12 cellular contexts compared by ENCODE assay signal in the genomic region with DNA sequence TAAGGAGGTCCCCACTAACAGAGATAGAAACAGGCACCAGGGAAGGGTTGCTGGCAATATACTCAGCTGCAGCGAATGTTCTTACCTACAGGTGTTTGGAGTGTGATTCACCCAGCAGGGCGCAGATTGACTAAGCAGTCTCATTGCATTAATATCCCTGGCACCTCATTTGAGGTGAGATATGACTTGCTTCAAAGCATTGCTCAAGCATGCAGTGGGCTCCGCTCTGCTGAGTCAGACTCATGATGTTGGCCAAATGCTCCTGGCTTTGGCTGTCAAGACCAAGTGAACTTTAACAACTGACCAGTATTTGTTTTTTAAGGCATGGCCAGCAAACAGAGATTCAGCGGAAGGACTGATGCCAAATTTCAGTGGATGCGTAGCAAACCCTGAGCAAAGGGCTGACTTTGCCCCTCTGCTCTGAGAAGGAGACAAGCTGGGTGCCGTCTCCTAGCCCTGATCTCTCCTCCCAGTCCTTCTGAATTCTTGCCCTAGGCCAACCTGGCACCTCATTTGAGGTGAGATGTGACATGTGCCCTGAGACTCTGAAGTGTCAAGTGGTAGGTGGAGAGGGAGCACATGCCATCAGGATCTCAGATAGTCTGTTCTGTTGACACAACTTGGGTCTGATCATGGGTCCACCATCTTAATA.
DNase-seq lines count a peak whose midpoint lies in the region; ATAC-seq and TF ChIP-seq lines count a peak whose summit lies in the region.
"Had no signal": no experiment of that assay in that cellular context is flagged by ENCODE, and none has a peak within 500 bp of the region (broad histone marks: within the 10 kb centered on the region; RNA-seq: fewer than 3 reads in every experiment).

No MANE protein-coding gene starts in this region.

- TF ChIP-seq CTCF in endodermal cell (conservative IDR thresholded peaks at IDR 0.05), result no peak
- TF ChIP-seq CTCF in CD8-positive, alpha-beta T cell (IDR thresholded peaks at IDR 0.05), result no peak
- no peak for TF ChIP-seq CTCF in CD14-positive monocyte (IDR thresholded peaks at IDR 0.05)

- H3K27ac Mint-ChIP-seq in endodermal cell, result no peak overlapping the region
- no peak overlapping the region for H3K27ac Mint-ChIP-seq in stimulated activated naive CD8-positive, alpha-beta T cell treated with anti-CD3 and anti-CD28 coated beads, Interleukin-15, amount 100 ng/mL, for 72 hours
- H3K27ac Mint-ChIP-seq in CD8-positive, alpha-beta T cell, result no peak overlapping the region
- no peak overlapping the region for H3K27ac Mint-ChIP-seq in CD14-positive monocyte
- H3K27ac Mint-ChIP-seq: CD8-positive, alpha-beta memory T cell; T-helper 1 cell treated with Interleukin-12 subunit alpha and Interleukin-12 subunit beta and Interleukin-4 antibody, amounts not matched to agents 30 μg/mL and 1 μg/mL, for 36 hours had no signal

- intact Hi-C loops in CD8-positive, alpha-beta T cell (cut with DNase I, micrococcal nuclease), result no loop called here
- intact Hi-C loops in CD14-positive monocyte (cut with micrococcal nuclease), result no loop called here

- H3K9me3 ChIP-seq in MG63 (peaks cover 14% of the 10 kb centered on the region), endodermal cell (ENCODE audit: control insufficient read depth, low read length) (peaks cover 20% of the 10 kb centered on the region)
- H3K9me3 ChIP-seq in CD8-positive, alpha-beta T cell (ENCODE audit: low read length), result no peaks in the 10 kb centered on the region

- H3K4me1 ChIP-seq in endodermal cell (ENCODE audit: control insufficient read depth, insufficient read depth, low read length), result no peaks in the 10 kb centered on the region
- no peaks in the 10 kb centered on the region for H3K4me1 ChIP-seq in CD8-positive, alpha-beta T cell (ENCODE audit: insufficient read depth, low read length)
- H3K4me1 ChIP-seq: sigmoid colon had no signal

- H3K9me3 Mint-ChIP-seq in endodermal cell (peaks cover 21% of the 10 kb centered on the region), CD14-positive monocyte (peaks cover under 1 to 5% (median 2%) of the 10 kb centered on the region in 7 donors)
- H3K9me3 Mint-ChIP-seq in stimulated activated naive CD8-positive, alpha-beta T cell treated with anti-CD3 and anti-CD28 coated beads, Interleukin-15, amount 100 ng/mL, for 72 hours, result peaks cover 8 to 20% of the 10 kb centered on the region in 2 donors
- peaks cover 16% of the 10 kb centered on the region for H3K9me3 Mint-ChIP-seq in CD8-positive, alpha-beta T cell

- H3K4me1 Mint-ChIP-seq in endodermal cell (peaks cover 12% of the 10 kb centered on the region), CD14-positive monocyte (no peaks in the 10 kb centered on the region)
- no peaks in the 10 kb centered on the region for H3K4me1 Mint-ChIP-seq in stimulated activated naive CD8-positive, alpha-beta T cell treated with anti-CD3 and anti-CD28 coated beads, Interleukin-15, amount 100 ng/mL, for 72 hours
- no peaks in the 10 kb centered on the region for H3K4me1 Mint-ChIP-seq in CD8-positive, alpha-beta T cell (ENCODE audit: low read depth)
- H3K4me1 Mint-ChIP-seq: CD8-positive, alpha-beta memory T cell had no signal

- no peak overlapping the region for H3K4me3 ChIP-seq in MG63
- H3K4me3 ChIP-seq in endodermal cell (ENCODE audit: low read length), result no peak overlapping the region
- no peak overlapping the region for H3K4me3 ChIP-seq in CD8-positive, alpha-beta T cell (ENCODE audit: low read depth, low read length)
- H3K4me3 ChIP-seq: sigmoid colon had no signal

- no peaks in the 10 kb centered on the region for H3K36me3 ChIP-seq in MG63
- H3K36me3 ChIP-seq in endodermal cell (ENCODE audit: control insufficient read depth, insufficient read depth, low read length), result no peaks in the 10 kb centered on the region
- no peaks in the 10 kb centered on the region for H3K36me3 ChIP-seq in CD8-positive, alpha-beta T cell (ENCODE audit: insufficient read depth, low read length)
- H3K36me3 ChIP-seq: sigmoid colon had no signal

- CTCF ChIA-PET in CD8-positive, alpha-beta T cell (lab: Charles Lee), result no interaction called here

- ATAC-seq in stimulated activated naive CD8-positive, alpha-beta T cell treated with anti-CD3 and anti-CD28 coated beads, Interleukin-15, amount 100 ng/mL, for 72 hours, result peak; percentile 66
- no peak for ATAC-seq in CD8-positive, alpha-beta T cell

- H3K9ac ChIP-seq in endodermal cell (ENCODE audit: extremely low read depth, low read length, poor library complexity, severe bottlenecking), result no peak overlapping the region

- H3K27me3 Mint-ChIP-seq in endodermal cell (ENCODE audit: insufficient read depth), result peaks cover 2% of the 10 kb centered on the region
- H3K27me3 Mint-ChIP-seq in stimulated activated naive CD8-positive, alpha-beta T cell treated with anti-CD3 and anti-CD28 coated beads, Interleukin-15, amount 100 ng/mL, for 72 hours, result peaks cover 72% of the 10 kb centered on the region
- peaks cover 15% of the 10 kb centered on the region for H3K27me3 Mint-ChIP-seq in CD8-positive, alpha-beta T cell (ENCODE audit: low read depth)
- H3K27me3 Mint-ChIP-seq in CD14-positive monocyte (ENCODE audit: low read depth in 3 of 3), result peaks cover 0 to 5% (median under 1%) of the 10 kb centered on the region in 3 donors

- WGBS in endodermal cell (ENCODE audit: insufficient coverage in 1 of 2, insufficient read length in 1 of 2), 2 experiments, result 89 to 90% methylated on average over 5 to 6 of the region's 6 CpGs

- H3K36me3 Mint-ChIP-seq in endodermal cell (ENCODE audit: low read depth), result peaks cover 3% of the 10 kb centered on the region
- no peaks in the 10 kb centered on the region for H3K36me3 Mint-ChIP-seq in CD8-positive, alpha-beta T cell
- H3K36me3 Mint-ChIP-seq in CD14-positive monocyte, result no peaks in the 10 kb centered on the region

- H3K27me3 ChIP-seq in MG63, result peaks cover 6% of the 10 kb centered on the region; the same call in 1 of the 2 replicates
- H3K27me3 ChIP-seq in endodermal cell (ENCODE audit: control insufficient read depth, insufficient read depth, low read length, poor library complexity, severe bottlenecking), result no peaks in the 10 kb centered on the region
- H3K27me3 ChIP-seq in CD8-positive, alpha-beta T cell (ENCODE audit: insufficient read depth, low read length), result no peaks in the 10 kb centered on the region
- H3K27me3 ChIP-seq: sigmoid colon had no signal

- no peak overlapping the region for H3K4me3 Mint-ChIP-seq in endodermal cell
- no peak overlapping the region for H3K4me3 Mint-ChIP-seq in stimulated activated naive CD8-positive, alpha-beta T cell treated with anti-CD3 and anti-CD28 coated beads, Interleukin-15, amount 100 ng/mL, for 72 hours
- H3K4me3 Mint-ChIP-seq in CD8-positive, alpha-beta T cell, result no peak overlapping the region
- no peak overlapping the region for H3K4me3 Mint-ChIP-seq in CD14-positive monocyte
- H3K4me3 Mint-ChIP-seq: CD8-positive, alpha-beta memory T cell; T-helper 1 cell treated with Interleukin-12 subunit alpha and Interleukin-12 subunit beta and Interleukin-4 antibody, amounts not matched to agents 30 μg/mL and 1 μg/mL, for 36 hours had no signal

- no peak overlapping the region for H3K27ac ChIP-seq in endodermal cell (ENCODE audit: low read depth, low read length)
- no peak overlapping the region for H3K27ac ChIP-seq in CD8-positive, alpha-beta T cell (ENCODE audit: low read depth, low read length)
- H3K27ac ChIP-seq: sigmoid colon had no signal

- POLR2A ChIA-PET in CD8-positive, alpha-beta T cell (lab: Charles Lee), result no interaction called here

- DNase-seq in stimulated activated CD4-positive, alpha-beta T cell treated with anti-CD3 and anti-CD28 coated beads, Interleukin-15, amount 100 ng/mL, for 48 hours (ENCODE audit: low read depth in 2 of 2), result peak; percentile 3 to 26
- no peak for DNase-seq in stimulated activated CD4-positive, alpha-beta T cell treated with anti-CD3 and anti-CD28 coated beads, Interleukin-4, amount 100 ng/mL, for 1 hour
- DNase-seq in MG63, result peak; percentile 96
- DNase-seq in endodermal cell, result peak; percentile 72
- DNase-seq in stimulated activated naive CD8-positive, alpha-beta T cell treated with anti-CD3 and anti-CD28 coated beads, Interleukin-15, amount 100 ng/mL, for 72 hours, result no peak
- DNase-seq in CD8-positive, alpha-beta T cell, result no peak
- no peak for DNase-seq in Ammon's horn (ENCODE audit: low spot score)
- no peak for DNase-seq in CD14-positive monocyte (ENCODE audit: low spot score)
- DNase-seq: CD8-positive, alpha-beta memory T cell; NCI-H510A; sigmoid colon had no signal

Comparison
In these comparisons a context has a peak if more than half of its experiments do, and no peak if none do; other contexts are left out.
1. DNase-seq: peak in stimulated activated CD4-positive, alpha-beta T cell treated with anti-CD3 and anti-CD28 coated beads, Interleukin-15, amount 100 ng/mL, for 48 hours (2 of 2), MG63 (single experiment) and endodermal cell (single experiment); none in stimulated activated CD4-positive, alpha-beta T cell treated with anti-CD3 and anti-CD28 coated beads, Interleukin-4, amount 100 ng/mL, for 1 hour (single experiment), stimulated activated naive CD8-positive, alpha-beta T cell treated with anti-CD3 and anti-CD28 coated beads, Interleukin-15, amount 100 ng/mL, for 72 hours (0 of 2), CD8-positive, alpha-beta T cell (0 of 7), Ammon's horn (single experiment) and CD14-positive monocyte (single experiment).